In the genomic region with DNA sequence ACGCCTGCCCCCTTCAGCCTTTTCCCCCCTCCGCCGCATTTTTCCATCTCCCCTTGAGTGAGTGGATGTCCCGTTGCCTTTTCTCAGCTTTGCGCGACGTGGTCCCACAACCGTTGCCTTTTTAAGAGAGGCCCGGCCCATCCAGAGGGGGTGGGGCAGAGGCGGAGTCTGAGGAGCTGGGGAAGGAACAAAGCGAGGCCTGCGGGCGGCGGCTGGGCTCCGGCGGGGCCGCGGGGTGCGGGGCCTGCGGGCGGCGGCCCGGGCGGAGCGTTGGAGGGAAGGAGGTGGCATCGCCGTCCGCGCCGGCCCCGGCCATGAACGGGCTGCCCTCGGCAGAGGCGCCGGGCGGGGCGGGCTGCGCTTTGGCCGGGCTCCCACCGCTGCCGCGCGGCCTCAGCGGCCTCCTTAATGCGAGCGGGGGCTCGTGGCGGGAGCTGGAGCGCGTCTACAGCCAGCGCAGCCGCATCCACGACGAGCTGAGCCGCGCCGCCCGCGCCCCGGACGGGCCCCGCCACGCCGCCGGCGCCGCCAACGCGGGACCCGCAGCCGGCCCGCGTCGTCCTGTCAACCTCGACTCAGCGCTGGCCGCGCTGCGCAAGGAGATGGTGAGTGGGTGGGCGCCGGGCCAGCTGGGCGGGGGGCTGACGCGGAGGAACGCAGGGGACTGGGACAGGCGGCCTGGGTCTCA, we compare ENCODE assay signal across 8 cellular contexts. TPM values are rescaled to one million over a fixed set of nuclear protein-coding genes. Genes with fewer than 3 reads are reported as not detected.
A peak's percentile ranks its signal among the peaks of the same experiment; 100 is the strongest.
DNase-seq lines count a peak whose midpoint lies in the region; ATAC-seq and TF ChIP-seq lines count a peak whose summit lies in the region.

FAM89B (plus strand) TSS at position 183 of the 688 bp plus-strand sequence; CDS start at position 315, 132 bp downstream.

- TF ChIP-seq CTCF in cardiac fibroblast (IDR thresholded peaks at IDR 0.05; ENCODE audit: low read depth, low read length) (no peak), smooth muscle cell (IDR thresholded peaks at IDR 0.05; ENCODE audit: borderline replicate concordance, insufficient read depth, poor library complexity, severe bottlenecking) (no peak)

- DNase-seq in NCI-H2171 treated with DMSO at 0.1 percent for 48 hours (lab: John Stamatoyannopoulos, UW) (peak; percentile 79), cardiac fibroblast (ENCODE audit: low read depth in 2 of 2) (peak; percentile 83 to 87), iPS-NIHi7 (ENCODE audit: extremely low spot score) (peak; percentile 74), smooth muscle cell (lab: John Stamatoyannopoulos, UW; ENCODE audit: unreplicated experiment) (peak; percentile 54), OCI-M2 (lab: John Stamatoyannopoulos, UW; ENCODE audit: unreplicated experiment) (no peak)
- DNase-seq in activated CD4-positive, CD25-positive, alpha-beta regulatory T cell treated with anti-CD3 and anti-CD28 coated beads, Interleukin-2, amount 50 U/mL, for 16 hours (ENCODE audit: low read depth, low spot score): peak; percentile 78

- peak within 1 kb of the TSS; percentile 87 for H3K4me2 ChIP-seq in smooth muscle cell

- no peaks in the 10 kb centered on the region for H3K27me3 ChIP-seq in smooth muscle cell (ENCODE audit: low read depth)

- WGBS in smooth muscle cell (ENCODE audit: low lambda C conversion rate): under 1% methylated on average over 55 of the region's 86 CpGs

- peak; percentile 44 for TF ChIP-seq POLR2A in GM18526 (IDR thresholded peaks at IDR 0.05; ENCODE audit: extremely low read depth, insufficient read length)

- H3K9ac ChIP-seq in smooth muscle cell (ENCODE audit: low read depth): peak within 1 kb of the TSS; percentile 92

- H2AFZ ChIP-seq in smooth muscle cell (ENCODE audit: low read depth): no peak within 1 kb of the TSS

- H3K9me3 ChIP-seq in smooth muscle cell (replicated peaks; ENCODE audit: low read depth): no peaks in the 10 kb centered on the region

- no peaks in the 10 kb centered on the region for H3K36me3 ChIP-seq in smooth muscle cell (ENCODE audit: low read depth)

- H3K4me3 ChIP-seq in cardiac fibroblast (replicated peaks in 1 of 2; ENCODE audit: low read depth in 2 of 2, low read length in 2 of 2) (peak within 1 kb of the TSS; percentile 98 to 99), smooth muscle cell (peak within 1 kb of the TSS; percentile 90)

- ATAC-seq in GM21381 (IDR thresholded peaks at IDR 0.05; ENCODE audit: unreplicated experiment): no peak

- H3K79me2 ChIP-seq in smooth muscle cell (ENCODE audit: low read depth): peaks cover 41% of the 10 kb centered on the region

- peak within 1 kb of the TSS; percentile 89 for H3K27ac ChIP-seq in smooth muscle cell (ENCODE audit: low read depth)

- H3K4me1 ChIP-seq in smooth muscle cell (ENCODE audit: low read depth): peaks cover 33% of the 10 kb centered on the region

- H4K20me1 ChIP-seq in smooth muscle cell (ENCODE audit: low read depth): peaks cover 16% of the 10 kb centered on the region

- peaks cover 24% of the 10 kb centered on the region for H3F3A ChIP-seq in smooth muscle cell (ENCODE audit: low read depth)

RNA-seq across cellular contexts. Expression of gene FAM89B, which starts in this region (rescaled TPM):
- 51.4 and 63.9 TPM in 2 replicates for total RNA-seq in smooth muscle cell
- 174 TPM in 2 replicates for polyA plus RNA-seq in smooth muscle cell
